35 cellular contexts compared by ENCODE assay signal in the genomic region with DNA sequence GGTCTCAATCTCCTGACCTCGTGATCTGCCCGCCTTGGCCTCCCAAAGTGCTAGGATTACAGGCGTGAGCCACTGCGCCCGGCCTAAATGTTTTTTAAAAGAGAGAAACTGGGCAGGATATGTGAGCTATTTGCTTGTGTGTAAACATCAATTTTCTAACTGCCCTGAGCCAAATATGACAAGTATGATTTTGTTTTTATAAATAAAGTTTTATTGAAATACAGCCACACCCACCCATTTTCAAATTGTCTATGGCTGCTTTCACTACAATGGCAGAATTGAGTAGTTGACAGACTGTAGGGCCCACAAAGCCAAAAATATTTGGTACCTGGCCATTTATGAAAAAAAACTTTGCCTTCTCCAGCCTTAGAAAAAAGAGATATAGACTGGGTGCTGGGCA. TPM values are rescaled to one million over a fixed set of nuclear protein-coding genes. Genes with fewer than 3 reads are reported as not detected.
"Had no signal": no experiment of that assay in that cellular context is flagged by ENCODE, and none has a peak within 500 bp of the region (broad histone marks: within the 10 kb centered on the region; RNA-seq: fewer than 3 reads in every experiment).

No MANE protein-coding gene starts in this region.

- H3K27me3 ChIP-seq: MG63 had no signal

- DNase-seq: Karpas-422, Kasumi-1, MG63, MM.1S, MV-4-11, NCI-H1048, NCI-H1092, NCI-H1092 treated with DMSO at 0.1 percent for 48 hours, NCI-H1105, NCI-H1105 treated with DMSO at 0.1 percent for 48 hours, NCI-H1417, NCI-H1417 treated with DMSO at 0.1 percent for 48 hours, NCI-H1436, NCI-H1436 treated with DMSO at 0.1 percent for 48 hours, NCI-H146, NCI-H1694, NCI-H1694 treated with DMSO at 0.1 percent for 48 hours, NCI-H187, NCI-H187 treated with DMSO at 0.1 percent for 48 hours, NCI-H1930, NCI-H2029, NCI-H2029 treated with DMSO at 0.1 percent for 48 hours, NCI-H2081, NCI-H2081 treated with DMSO at 0.1 percent for 48 hours, NCI-H2107, NCI-H2171, NCI-H2171 treated with DMSO at 0.1 percent for 48 hours, NCI-H2227 treated with DMSO at 0.1 percent for 48 hours, NCI-H345, NCI-H446, NCI-H446 treated with DMSO at 0.1 percent for 48 hours, NCI-H510A, NCI-H510A treated with DMSO at 0.1 percent for 48 hours had no signal

- H3K4me3 ChIP-seq: MG63 had no signal

- H3K9me3 ChIP-seq: MG63 had no signal

RNA-seq across cellular contexts. Expression of a gene that starts 15.9 kb away (rescaled TPM):
- total RNA-seq: LHCN-M2, MCF 10A had no signal
